8 cellular contexts compared by ENCODE assay signal in the genomic region with DNA sequence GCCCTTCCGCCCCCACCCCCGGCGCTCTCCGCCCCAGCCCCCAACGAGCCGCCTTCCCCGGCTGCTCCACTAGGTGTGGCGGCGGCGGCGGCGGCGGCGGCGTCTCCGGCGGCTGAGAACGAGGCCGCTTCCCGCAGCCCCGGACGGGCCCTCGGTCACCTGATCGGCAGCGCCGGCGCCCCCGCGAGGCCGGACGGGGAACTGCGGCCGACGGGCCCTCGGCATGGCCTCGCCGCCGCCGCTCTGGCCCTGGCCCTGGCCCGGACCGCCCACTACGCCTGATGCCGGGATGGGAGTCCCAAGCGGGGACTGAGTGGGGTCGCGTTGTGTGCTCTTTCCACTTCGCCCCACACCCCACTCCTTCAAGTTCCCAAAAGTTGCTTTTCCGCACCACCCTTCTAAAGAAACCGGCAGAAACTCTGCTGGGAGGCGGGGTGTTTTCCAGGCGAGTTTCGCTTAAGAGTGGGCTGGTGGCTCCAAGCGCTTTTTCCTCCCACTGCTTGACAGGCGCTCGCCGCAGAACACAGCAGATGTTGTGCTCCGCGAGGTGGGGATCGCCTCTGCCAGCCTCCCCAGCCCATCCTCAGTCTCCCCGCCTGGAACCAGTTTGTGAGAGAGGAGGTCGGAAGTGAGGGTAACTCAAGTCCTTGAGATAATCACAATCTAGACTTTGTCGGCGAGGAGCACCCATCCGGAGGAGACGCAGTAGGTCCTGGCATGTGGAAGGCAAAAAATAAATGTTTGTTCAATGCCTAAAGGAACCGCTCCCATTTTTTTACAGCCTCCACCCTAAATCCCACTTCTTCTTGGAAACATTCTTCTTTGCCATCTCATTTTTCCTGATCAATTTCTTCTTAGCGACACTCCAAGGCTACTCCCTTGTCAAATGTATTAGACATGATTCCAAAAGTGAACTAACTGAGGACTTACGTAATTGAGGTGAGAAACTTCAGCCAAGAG. TPM values are rescaled to one million over a fixed set of nuclear protein-coding genes. Genes with fewer than 3 reads are reported as not detected.
DNase-seq lines count a peak whose midpoint lies in the region; ATAC-seq and TF ChIP-seq lines count a peak whose summit lies in the region.

Gene NCKAP1 (minus strand): TSS at position 117 of the 960 bp plus-strand sequence. CDS start 358 bp downstream, outside the sequence.

- H3K36me3 Mint-ChIP-seq in CD14-positive monocyte: peaks cover 5 to 8% of the 10 kb centered on the region in 2 donors
- H3K36me3 Mint-ChIP-seq in activated T-cell treated with anti-CD3 and anti-CD28 coated beads, Interleukin-2, amount 50 U/mL, for 72 hours (ENCODE audit: insufficient read depth in 2 of 2): no peaks in the 10 kb centered on the region

- peak within 1 kb of the TSS; percentile 68 to 88 for H3K4me3 Mint-ChIP-seq in CD14-positive monocyte
- peak within 1 kb of the TSS; percentile 84 to 92 for H3K4me3 Mint-ChIP-seq in activated T-cell treated with anti-CD3 and anti-CD28 coated beads, Interleukin-2, amount 50 U/mL, for 72 hours

- H3K4me1 Mint-ChIP-seq in CD14-positive monocyte: peaks cover 25% of the 10 kb centered on the region
- peaks cover 22% of the 10 kb centered on the region for H3K4me1 Mint-ChIP-seq in activated T-cell treated with anti-CD3 and anti-CD28 coated beads, Interleukin-2, amount 50 U/mL, for 72 hours (ENCODE audit: low read depth)

- peaks cover 55 to 78% (median 74%) of the 10 kb centered on the region in 3 donors for H3K27me3 Mint-ChIP-seq in CD14-positive monocyte (ENCODE audit: low read depth in 3 of 3)
- H3K27me3 Mint-ChIP-seq in activated T-cell treated with anti-CD3 and anti-CD28 coated beads, Interleukin-2, amount 50 U/mL, for 72 hours (ENCODE audit: low read depth): peaks cover 76% of the 10 kb centered on the region

- peak; percentile 76 for ATAC-seq in GM19351 (IDR thresholded peaks at IDR 0.05; ENCODE audit: unreplicated experiment)
- ATAC-seq in HG03469 (IDR thresholded peaks at IDR 0.05; ENCODE audit: unreplicated experiment): peak; percentile 50
- peak; percentile 87 for ATAC-seq in activated T-cell treated with anti-CD3 and anti-CD28 coated beads, Interleukin-2, amount 50 U/mL, for 72 hours (replicated peaks in 1 of 2)
- peak; percentile 97 for ATAC-seq in esophagus mucosa

- H3K9me3 Mint-ChIP-seq in CD14-positive monocyte: peaks cover 0 to 25% (median 19%) of the 10 kb centered on the region in 7 donors
- no peaks in the 10 kb centered on the region for H3K9me3 Mint-ChIP-seq in activated T-cell treated with anti-CD3 and anti-CD28 coated beads, Interleukin-2, amount 50 U/mL, for 72 hours

- intact Hi-C loops in CD14-positive monocyte (cut with micrococcal nuclease): no loop called here

- peak; percentile 76 for TF ChIP-seq CTCF in CD14-positive monocyte (IDR thresholded peaks at IDR 0.05)

- DNase-seq in CD14-positive monocyte (ENCODE audit: low spot score): peak; percentile 52
- DNase-seq in OCI-M1 (lab: John Stamatoyannopoulos, UW): peak; percentile 92
- peak; percentile 90 to 97 for DNase-seq in activated T-cell treated with anti-CD3 and anti-CD28 coated beads, Interleukin-2, amount 50 U/mL, for 72 hours
- DNase-seq in mucosa of gallbladder (ENCODE audit: low spot score): peak; percentile 92
- peak; percentile 53 to 59 for DNase-seq in stimulated activated CD8-positive, alpha-beta memory T cell treated with anti-CD3 and anti-CD28 coated beads, Interleukin-4, amount 100 ng/mL, for 1 hour (ENCODE audit: low read depth in 2 of 2, low spot score in 1 of 2)

- no peak within 1 kb of the TSS for H3K27ac Mint-ChIP-seq in CD14-positive monocyte
- peak within 1 kb of the TSS; percentile 86 for H3K27ac Mint-ChIP-seq in activated T-cell treated with anti-CD3 and anti-CD28 coated beads, Interleukin-2, amount 50 U/mL, for 72 hours

RNA-seq across cellular contexts. Expression of gene NCKAP1, which starts in this region (rescaled TPM):
- not detected for polyA plus RNA-seq in CD14-positive monocyte
- 10 to 100 TPM in 1 of 2 donors, 1 to 10 TPM in 1; 9.3 to 12.4 TPM for total RNA-seq in activated T-cell treated with anti-CD3 and anti-CD28 coated beads, Interleukin-2, amount 50 U/mL, for 72 hours
- total RNA-seq in esophagus mucosa (121 TPM), mucosa of gallbladder (127 TPM)

Comparison
In these comparisons a context has a peak if more than half of its experiments do, and no peak if none do; other contexts are left out.
1. Peak in every context shown above with its lines: DNase-seq and ATAC-seq.
2. Peak in DNase-seq in CD14-positive monocyte; RNA of the gene not detected or under 1 TPM.